Comparison of ENCODE assay signal across 17 cellular contexts in the genomic region with DNA sequence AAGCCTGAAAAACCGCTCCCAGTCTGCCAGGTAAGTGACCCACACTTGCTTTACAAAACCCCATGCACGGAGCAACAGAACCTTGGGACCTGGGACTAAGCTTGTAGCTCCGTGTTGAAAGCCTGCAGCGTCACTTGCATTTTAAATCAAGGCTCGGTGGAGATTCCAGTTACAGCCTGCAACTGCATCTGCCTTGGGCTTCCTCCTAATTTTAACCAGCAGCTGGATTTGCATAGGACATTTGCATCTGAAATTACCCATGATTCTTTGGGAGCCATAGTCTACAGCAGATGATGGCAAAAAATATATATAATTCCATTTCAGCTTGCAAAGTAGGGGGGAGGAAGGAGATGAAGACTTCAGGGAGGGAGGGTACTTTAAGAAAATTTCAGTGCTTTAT.
DNase-seq lines count a peak whose midpoint lies in the region; ATAC-seq and TF ChIP-seq lines count a peak whose summit lies in the region.
"Had no signal": no experiment of that assay in that cellular context is flagged by ENCODE, and none has a peak within 500 bp of the region (broad histone marks: within the 10 kb centered on the region; RNA-seq: fewer than 3 reads in every experiment).

No MANE protein-coding gene starts in this region.

- H3K27ac Mint-ChIP-seq in GM23338 = no peak overlapping the region
- H3K27ac Mint-ChIP-seq: B cell; CD4-positive, CD25-positive, alpha-beta regulatory T cell; CD8-positive, alpha-beta T cell; H9 had no signal

- DNase-seq in GM23338 (ENCODE audit: low spot score) (peak; percentile 31), NAMALWA (ENCODE audit: low spot score) (peak; percentile 48), NCI-H526 treated with DMSO at 0.1 percent for 48 hours (lab: John Stamatoyannopoulos, UW) (peak; percentile 89), ecto neural progenitor cell (ENCODE audit: low spot score) (no peak), neuronal stem cell (ENCODE audit: low spot score) (no peak)
- DNase-seq: Caco-2; CD4-positive, CD25-positive, alpha-beta regulatory T cell; CD8-positive, alpha-beta T cell; DMS153; DND-41; H9 had no signal

- peaks cover 17% of the 10 kb centered on the region for H3K27me3 Mint-ChIP-seq in GM23338 (ENCODE audit: insufficient read depth, low read depth, poor library complexity)
- H3K27me3 Mint-ChIP-seq: CD4-positive, CD25-positive, alpha-beta regulatory T cell had no signal

- no peaks in the 10 kb centered on the region for H3K79me1 ChIP-seq in neuronal stem cell (ENCODE audit: low read depth, low read length)

- H3K4me2 ChIP-seq in GM23338 (no peak overlapping the region), neuronal stem cell (ENCODE audit: insufficient read depth, low read length, poor library complexity, severe bottlenecking) (no peak overlapping the region)
- H3K4me2 ChIP-seq: BLaER1 had no signal

- no peak overlapping the region for H4K8ac ChIP-seq in neuronal stem cell (ENCODE audit: low read depth, low read length)

- no peak overlapping the region for H2BK120ac ChIP-seq in neuronal stem cell (ENCODE audit: low read depth, low read length)

- no peak overlapping the region for H3K18ac ChIP-seq in neuronal stem cell (ENCODE audit: low read length)

- H4K20me1 ChIP-seq in GM23338 (replicated peaks; ENCODE audit: insufficient read depth) = no peaks in the 10 kb centered on the region
- H4K20me1 ChIP-seq: BLaER1 had no signal

- H2AFZ ChIP-seq in GM23338 (no peak overlapping the region), neuronal stem cell (ENCODE audit: low read length) (no peak overlapping the region)

- no peak overlapping the region for H3K9ac ChIP-seq in neuronal stem cell (ENCODE audit: low read depth, low read length, poor library complexity)
- H3K9ac ChIP-seq: BLaER1 had no signal

- ATAC-seq in GM23338 (peak; percentile 47; the same call in 2 of the 3 replicates), esophagus mucosa (no peak)
- ATAC-seq: CD8-positive, alpha-beta T cell; HCT116 had no signal

- H3K23ac ChIP-seq in neuronal stem cell (ENCODE audit: low read depth, low read length, poor library complexity) = no peak overlapping the region

- H3K4me1 ChIP-seq in GM23338 (ENCODE audit: insufficient read depth) = no peaks in the 10 kb centered on the region
- H3K4me1 ChIP-seq in neuronal stem cell (ENCODE audit: control insufficient read depth in 2 of 2, insufficient read depth in 1 of 2, low read depth in 1 of 2, low read length in 2 of 2) = peaks cover 0 to 2% of the 10 kb centered on the region in 2 donors
- H3K4me1 ChIP-seq: Caco-2 had no signal

- peaks cover 3% of the 10 kb centered on the region; the same call in 2 of the 3 replicates for H3K36me3 Mint-ChIP-seq in GM23338 (ENCODE audit: low read depth)
- H3K36me3 Mint-ChIP-seq: CD4-positive, CD25-positive, alpha-beta regulatory T cell; CD8-positive, alpha-beta T cell had no signal

- H2BK15ac ChIP-seq in neuronal stem cell (ENCODE audit: low read length) = no peak overlapping the region

- no peaks in the 10 kb centered on the region; the same call in 1 of the 3 replicates for H3K4me1 Mint-ChIP-seq in GM23338
- H3K4me1 Mint-ChIP-seq: CD4-positive, CD25-positive, alpha-beta regulatory T cell had no signal

- H3K27me3 ChIP-seq in GM23338 (ENCODE audit: insufficient read depth) (no peaks in the 10 kb centered on the region), neuronal stem cell (ENCODE audit: control insufficient read depth in 3 of 3, insufficient read depth in 3 of 3, low read depth in 1 of 3, low read length in 3 of 3) (no peaks in the 10 kb centered on the region)
- H3K27me3 ChIP-seq: BLaER1 had no signal

- no peak overlapping the region for H3K4ac ChIP-seq in neuronal stem cell (ENCODE audit: low read length)

- H3K4me3 ChIP-seq in GM23338 (no peak overlapping the region), neuronal stem cell (ENCODE audit: low read length in 2 of 2) (no peak overlapping the region)
- H3K4me3 ChIP-seq: BLaER1 had no signal

- peaks cover 6% of the 10 kb centered on the region for H3K9me3 Mint-ChIP-seq in GM23338

- H4K91ac ChIP-seq in neuronal stem cell (ENCODE audit: low read depth, low read length, poor library complexity) = no peak overlapping the region

- H3K9me2 ChIP-seq in GM23338 (ENCODE audit: insufficient read depth) = no peaks in the 10 kb centered on the region

- no peaks in the 10 kb centered on the region for H3F3A ChIP-seq in GM23338 (replicated peaks; ENCODE audit: low read depth)

- no peak for TF ChIP-seq CTCF in GM23338 (conservative IDR thresholded peaks at IDR 0.05; ENCODE audit: low read depth in 2 of 2)

- H3K36me3 ChIP-seq in GM23338 (ENCODE audit: insufficient read depth) = no peaks in the 10 kb centered on the region
- no peaks in the 10 kb centered on the region for H3K36me3 ChIP-seq in neuronal stem cell (replicated peaks in 1 of 2; ENCODE audit: control insufficient read depth in 2 of 2, insufficient read depth in 2 of 2, low read length in 2 of 2)
- H3K36me3 ChIP-seq: BLaER1 had no signal

- no peak overlapping the region for H2BK5ac ChIP-seq in neuronal stem cell (ENCODE audit: low read length)

- H3K27ac ChIP-seq in GM23338 (ENCODE audit: low read depth) (no peak overlapping the region), neuronal stem cell (replicated peaks; ENCODE audit: low read length) (no peak overlapping the region)
- H3K27ac ChIP-seq: 22Rv1, BLaER1, C4-2B had no signal

- H3K9me3 ChIP-seq in neuronal stem cell (replicated peaks in 1 of 2; ENCODE audit: control insufficient read depth in 2 of 2, insufficient read depth in 1 of 2, low read depth in 1 of 2, low read length in 2 of 2) = peaks cover 0 to 4% of the 10 kb centered on the region in 2 donors
- H3K9me3 ChIP-seq: BLaER1, Caco-2 had no signal

- WGBS in neuronal stem cell (ENCODE audit: extremely low coverage in 2 of 2, insufficient read length in 2 of 2, insufficient replicate concordance in 1 of 2), 2 donors = no CpG with 5 or more reads among the region's 5 CpGs

- no peak overlapping the region for H3K4me3 Mint-ChIP-seq in GM23338
- H3K4me3 Mint-ChIP-seq: B cell; CD4-positive, CD25-positive, alpha-beta regulatory T cell; CD8-positive, alpha-beta T cell; H9 had no signal

- H3K14ac ChIP-seq in neuronal stem cell (ENCODE audit: low read length) = no peak overlapping the region

- no peak overlapping the region for H2BK12ac ChIP-seq in neuronal stem cell (ENCODE audit: low read length)

- H3K79me2 ChIP-seq in GM23338 (replicated peaks; ENCODE audit: insufficient read depth) = no peaks in the 10 kb centered on the region

- no peak overlapping the region for H2AK5ac ChIP-seq in neuronal stem cell (ENCODE audit: low read depth, low read length)

TF ChIP-seq in GM23338, 12 proteins besides CTCF, POLR2A, EP300 and RAD21 (continues in another document):
- TF ChIP-seq, protein P1, sequence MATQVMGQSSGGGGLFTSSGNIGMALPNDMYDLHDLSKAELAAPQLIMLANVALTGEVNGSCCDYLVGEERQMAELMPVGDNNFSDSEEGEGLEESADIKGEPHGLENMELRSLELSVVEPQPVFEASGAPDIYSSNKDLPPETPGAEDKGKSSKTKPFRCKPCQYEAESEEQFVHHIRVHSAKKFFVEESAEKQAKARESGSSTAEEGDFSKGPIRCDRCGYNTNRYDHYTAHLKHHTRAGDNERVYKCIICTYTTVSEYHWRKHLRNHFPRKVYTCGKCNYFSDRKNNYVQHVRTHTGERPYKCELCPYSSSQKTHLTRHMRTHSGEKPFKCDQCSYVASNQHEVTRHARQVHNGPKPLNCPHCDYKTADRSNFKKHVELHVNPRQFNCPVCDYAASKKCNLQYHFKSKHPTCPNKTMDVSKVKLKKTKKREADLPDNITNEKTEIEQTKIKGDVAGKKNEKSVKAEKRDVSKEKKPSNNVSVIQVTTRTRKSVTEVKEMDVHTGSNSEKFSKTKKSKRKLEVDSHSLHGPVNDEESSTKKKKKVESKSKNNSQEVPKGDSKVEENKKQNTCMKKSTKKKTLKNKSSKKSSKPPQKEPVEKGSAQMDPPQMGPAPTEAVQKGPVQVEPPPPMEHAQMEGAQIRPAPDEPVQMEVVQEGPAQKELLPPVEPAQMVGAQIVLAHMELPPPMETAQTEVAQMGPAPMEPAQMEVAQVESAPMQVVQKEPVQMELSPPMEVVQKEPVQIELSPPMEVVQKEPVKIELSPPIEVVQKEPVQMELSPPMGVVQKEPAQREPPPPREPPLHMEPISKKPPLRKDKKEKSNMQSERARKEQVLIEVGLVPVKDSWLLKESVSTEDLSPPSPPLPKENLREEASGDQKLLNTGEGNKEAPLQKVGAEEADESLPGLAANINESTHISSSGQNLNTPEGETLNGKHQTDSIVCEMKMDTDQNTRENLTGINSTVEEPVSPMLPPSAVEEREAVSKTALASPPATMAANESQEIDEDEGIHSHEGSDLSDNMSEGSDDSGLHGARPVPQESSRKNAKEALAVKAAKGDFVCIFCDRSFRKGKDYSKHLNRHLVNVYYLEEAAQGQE (IDR thresholded peaks at IDR 0.05; ENCODE audit: unreplicated experiment) = no peak
- TF ChIP-seq EZH2phosphoT487 (IDR thresholded peaks at IDR 0.05; ENCODE audit: unreplicated experiment) (no peak), ZNF331 (CRISPR knock-in tag; IDR thresholded peaks at IDR 0.05; ENCODE audit: low read depth) (no peak)

Comparison
In these comparisons a context has a peak if more than half of its experiments do, and no peak if none do; other contexts are left out.
1. DNase-seq: peak in GM23338 (single experiment), NAMALWA (single experiment) and NCI-H526 treated with DMSO at 0.1 percent for 48 hours (single experiment); none in ecto neural progenitor cell (single experiment) and neuronal stem cell (single experiment).